Comparison of ENCODE assay signal across 8 cellular contexts in the genomic region with DNA sequence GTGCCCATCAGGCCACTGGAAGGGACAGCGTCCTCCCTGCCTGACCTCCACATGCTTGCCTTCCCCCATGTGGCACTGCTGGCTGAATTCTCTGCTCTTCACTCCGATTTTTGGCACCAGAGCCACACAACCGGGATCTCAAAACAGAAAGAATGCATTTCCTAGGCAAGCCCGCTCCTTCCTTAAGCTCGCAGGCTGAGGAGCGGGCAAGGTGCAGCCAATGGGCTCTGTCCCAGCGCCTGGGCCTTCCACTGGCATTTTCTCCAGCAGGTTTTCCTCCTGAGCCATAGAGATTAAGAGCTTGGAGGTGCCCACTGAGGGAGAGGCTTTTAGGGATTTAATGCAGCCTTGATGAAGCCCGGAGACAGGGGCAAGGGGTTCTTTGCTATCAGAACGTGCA.
"Had no signal": no experiment of that assay in that cellular context is flagged by ENCODE, and none has a peak within 500 bp of the region (broad histone marks: within the 10 kb centered on the region; RNA-seq: fewer than 3 reads in every experiment).

No MANE protein-coding gene starts in this region.

- H3K4me3 ChIP-seq: GM12878 had no signal

- FAIRE-seq: G401.6, GM12878, GM12891, GM12892, GM18507, GM19239 had no signal

- DNase-seq: GDM1, GF-D8 had no signal
